In genomic region chr11:46335858-46336600, GRCh38 we compare ENCODE assay signal across 16 cellular contexts. TPM values are rescaled to one million over a fixed set of nuclear protein-coding genes. Genes with fewer than 3 reads are reported as not detected.
A peak's percentile ranks its signal among the peaks of the same experiment; 100 is the strongest.
DNase-seq lines count a peak whose midpoint lies in the region; ATAC-seq, FAIRE-seq and TF ChIP-seq lines count a peak whose summit lies in the region.
"Had no signal": no experiment of that assay in that cellular context is flagged by ENCODE, and none has a peak within 500 bp of the region (broad histone marks: within the 10 kb centered on the region; RNA-seq: fewer than 3 reads in every experiment).

No MANE protein-coding gene starts in this region.

- H3K36me3 ChIP-seq in SK-N-MC (ENCODE audit: insufficient read depth, low read length), result no peaks in the 10 kb centered on the region
- H3K36me3 ChIP-seq: upper lobe of right lung had no signal

- peaks cover 66% of the 10 kb centered on the region for H3K27me3 Mint-ChIP-seq in activated naive CD4-positive, alpha-beta T cell treated with anti-CD3 and anti-CD28 coated beads, Interleukin-2, amount 10 ng/mL, durations not matched to agents 7 days and 5 days
- H3K27me3 Mint-ChIP-seq in glutamatergic neuron (ENCODE audit: unreplicated experiment), result peaks cover 10% of the 10 kb centered on the region

- H3K9ac ChIP-seq in SK-N-MC (ENCODE audit: insufficient read length), result no peak overlapping the region

- no peaks in the 10 kb centered on the region for H3K9me3 Mint-ChIP-seq in activated naive CD4-positive, alpha-beta T cell treated with anti-CD3 and anti-CD28 coated beads, Interleukin-2, amount 10 ng/mL, durations not matched to agents 7 days and 5 days
- peaks cover 9% of the 10 kb centered on the region for H3K9me3 Mint-ChIP-seq in glutamatergic neuron (ENCODE audit: unreplicated experiment)
- H3K9me3 Mint-ChIP-seq: natural killer cell had no signal

- ATAC-seq in omental fat pad (ENCODE audit: low FRiP score) (no peak), HG02623 (IDR thresholded peaks at IDR 0.05; ENCODE audit: unreplicated experiment) (no peak)

- peak overlapping the region; percentile 88 for H3K27ac Mint-ChIP-seq in activated naive CD4-positive, alpha-beta T cell treated with anti-CD3 and anti-CD28 coated beads, Interleukin-2, amount 10 ng/mL, durations not matched to agents 7 days and 5 days
- peak overlapping the region; percentile 22 for H3K27ac Mint-ChIP-seq in glutamatergic neuron (ENCODE audit: unreplicated experiment)
- H3K27ac Mint-ChIP-seq: natural killer cell had no signal

- FAIRE-seq in RCC 7860 (lab: Jason Lieb, UNC), result no peak
- FAIRE-seq: islet of Langerhans had no signal

- H3K4me3 Mint-ChIP-seq in activated naive CD4-positive, alpha-beta T cell treated with anti-CD3 and anti-CD28 coated beads, Interleukin-2, amount 10 ng/mL, durations not matched to agents 7 days and 5 days, result peak overlapping the region; percentile 73
- no peak overlapping the region for H3K4me3 Mint-ChIP-seq in glutamatergic neuron (ENCODE audit: unreplicated experiment)
- H3K4me3 Mint-ChIP-seq: natural killer cell had no signal

- DNase-seq in activated naive CD4-positive, alpha-beta T cell treated with anti-CD3 and anti-CD28 coated beads, Interleukin-2, amount 10 ng/mL, durations not matched to agents 7 days and 5 days, result no peak
- DNase-seq in activated naive CD4-positive, alpha-beta T cell treated with Interleukin-2 at 50 U/mL for 16 hours, result no peak
- no peak for DNase-seq in SK-N-MC (ENCODE audit: low read depth, low spot score)
- no peak for DNase-seq in glutamatergic neuron
- peak; percentile 28 for DNase-seq in retina
- no peak for DNase-seq in RCC 7860 (ENCODE audit: low spot score)
- no peak for DNase-seq in omental fat pad (ENCODE audit: low spot score)
- DNase-seq: central memory CD4-positive, alpha-beta T cell; natural killer cell; NCI-H774; stimulated activated CD4-positive, alpha-beta T cell treated with anti-CD3 and anti-CD28 coated beads, Interleukin-12 subunit alpha, Interleukin-12 subunit beta, amount 100 ng/mL, for 4 hours had no signal

- H3K27ac ChIP-seq in SK-N-MC, result peak overlapping the region; percentile 78
- H3K27ac ChIP-seq: upper lobe of right lung had no signal

- CTCF ChIA-PET in activated naive CD4-positive, alpha-beta T cell treated with anti-CD3 and anti-CD28 coated beads, Interleukin-2, amount 10 ng/mL, durations not matched to agents 7 days and 5 days (lab: Charles Lee), result no interaction called here

- H3K9me3 ChIP-seq in SK-N-MC (ENCODE audit: low read depth, low read length), result no peaks in the 10 kb centered on the region
- H3K9me3 ChIP-seq: upper lobe of right lung had no signal

- TF ChIP-seq CTCF in glutamatergic neuron (IDR thresholded peaks at IDR 0.05; ENCODE audit: partially characterized antibody, unreplicated experiment) (no peak), omental fat pad (IDR thresholded peaks at IDR 0.05) (no peak)

- H3K4me1 Mint-ChIP-seq in activated naive CD4-positive, alpha-beta T cell treated with anti-CD3 and anti-CD28 coated beads, Interleukin-2, amount 10 ng/mL, durations not matched to agents 7 days and 5 days, result peaks cover 74% of the 10 kb centered on the region
- H3K4me1 Mint-ChIP-seq in glutamatergic neuron (ENCODE audit: low read depth, unreplicated experiment), result peaks cover 22% of the 10 kb centered on the region

- no peak overlapping the region for H3K4me3 ChIP-seq in SK-N-MC
- H3K4me3 ChIP-seq: upper lobe of right lung had no signal

- H3K36me3 Mint-ChIP-seq in activated naive CD4-positive, alpha-beta T cell treated with anti-CD3 and anti-CD28 coated beads, Interleukin-2, amount 10 ng/mL, durations not matched to agents 7 days and 5 days, result peaks cover 5% of the 10 kb centered on the region
- H3K36me3 Mint-ChIP-seq in glutamatergic neuron (ENCODE audit: unreplicated experiment), result no peaks in the 10 kb centered on the region
- H3K36me3 Mint-ChIP-seq: natural killer cell had no signal

RNA-seq across cellular contexts. Expression of gene DGKZ, which starts 11.2 kb away (rescaled TPM):
- total RNA-seq in glutamatergic neuron (ENCODE audit: unreplicated experiment) (60.9 TPM), omental fat pad (10 to 100 TPM; 29.2 to 79.4 (median 63.3) TPM)

RNA-seq across cellular contexts. Expression of gene MDK, which starts 45.4 kb away (rescaled TPM):
- 846 TPM for total RNA-seq in glutamatergic neuron (ENCODE audit: unreplicated experiment)
- total RNA-seq in omental fat pad, result 10 to 100 TPM; 11.7 to 18.1 (median 15.2) TPM

RNA-seq across cellular contexts. Expression of gene CHRM4, which starts 55.5 kb away (rescaled TPM):
- total RNA-seq in glutamatergic neuron (ENCODE audit: unreplicated experiment) (8.5 TPM), omental fat pad (under 1 TPM in 2 of 4 donors, not detected in 2; 0.63 to 0.74 TPM)
- total RNA-seq: Daoy had no signal

RNA-seq across cellular contexts. Expression of gene CREB3L1, which starts 58.6 kb away (rescaled TPM):
- total RNA-seq in glutamatergic neuron (ENCODE audit: unreplicated experiment), result 6.1 TPM
- total RNA-seq in omental fat pad, result 1 to 10 TPM in 3 of 4 donors, under 1 TPM in 1; 0.94 to 8.7 (median 2.8) TPM
- total RNA-seq: natural killer cell; T-helper 1 cell treated with Interleukin-12 subunit alpha and Interleukin-12 subunit beta and Interleukin-4 antibody, amounts not matched to agents 30 ng/mL and 1 ng/mL, for 36 hours had no signal

Comparison
In these comparisons a context has a peak if more than half of its experiments do, and no peak if none do; other contexts are left out.
1. RNA of gene MDK, which starts 45.4 kb away (total RNA-seq): 846 TPM in glutamatergic neuron (single experiment); 11.7 to 18.1 TPM in omental fat pad; every median in the first group is over 10 times any median in the second.